Comparison of ENCODE assay signal across 1 cellular context in the genomic region with DNA sequence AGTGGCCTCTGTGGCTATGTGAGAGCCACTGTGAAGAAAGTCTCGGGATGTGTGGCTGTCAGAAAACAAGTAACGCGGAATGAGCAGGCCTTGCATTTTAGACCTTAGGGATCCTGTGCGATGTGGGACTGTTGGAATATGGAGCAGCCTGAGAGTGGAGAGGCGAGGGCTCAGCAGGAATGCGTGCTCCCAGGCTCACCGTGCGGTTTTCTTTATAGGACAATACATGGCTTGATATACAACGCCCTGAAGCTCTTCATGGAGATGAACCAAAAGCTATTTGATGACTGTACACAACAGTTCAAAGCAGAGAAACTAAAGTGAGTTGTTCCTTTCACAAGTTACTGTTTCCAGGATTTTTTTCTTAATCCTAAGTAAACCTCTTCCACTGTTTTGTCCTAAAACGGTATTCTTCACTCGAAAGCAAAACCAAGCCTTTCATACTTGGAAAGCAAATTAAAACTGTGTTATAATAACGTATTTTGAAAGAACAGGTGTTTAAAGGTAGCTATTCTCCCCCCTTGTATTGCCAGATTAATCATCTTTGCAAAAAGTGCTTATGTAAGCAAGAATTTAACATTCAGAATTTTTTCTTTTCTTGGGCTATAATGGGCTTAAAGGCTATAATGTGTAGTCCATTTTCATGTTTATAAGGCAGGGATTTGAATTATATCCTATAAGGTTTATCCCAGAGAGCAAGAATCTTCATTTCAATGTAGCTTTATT.
TF ChIP-seq lines count a peak whose summit lies in the region.

No MANE protein-coding gene starts in this region.

TF ChIP-seq in K562, 482 proteins besides CTCF, POLR2A, EP300 and RAD21:
- peak; percentile 73 for TF ChIP-seq C11orf30 (IDR thresholded peaks at IDR 0.05; ENCODE audit: low read depth)
- no peak for TF ChIP-seq POLR2B (IDR thresholded peaks at IDR 0.05; ENCODE audit: low read depth, partially characterized antibody)
- TF ChIP-seq, protein P1, sequence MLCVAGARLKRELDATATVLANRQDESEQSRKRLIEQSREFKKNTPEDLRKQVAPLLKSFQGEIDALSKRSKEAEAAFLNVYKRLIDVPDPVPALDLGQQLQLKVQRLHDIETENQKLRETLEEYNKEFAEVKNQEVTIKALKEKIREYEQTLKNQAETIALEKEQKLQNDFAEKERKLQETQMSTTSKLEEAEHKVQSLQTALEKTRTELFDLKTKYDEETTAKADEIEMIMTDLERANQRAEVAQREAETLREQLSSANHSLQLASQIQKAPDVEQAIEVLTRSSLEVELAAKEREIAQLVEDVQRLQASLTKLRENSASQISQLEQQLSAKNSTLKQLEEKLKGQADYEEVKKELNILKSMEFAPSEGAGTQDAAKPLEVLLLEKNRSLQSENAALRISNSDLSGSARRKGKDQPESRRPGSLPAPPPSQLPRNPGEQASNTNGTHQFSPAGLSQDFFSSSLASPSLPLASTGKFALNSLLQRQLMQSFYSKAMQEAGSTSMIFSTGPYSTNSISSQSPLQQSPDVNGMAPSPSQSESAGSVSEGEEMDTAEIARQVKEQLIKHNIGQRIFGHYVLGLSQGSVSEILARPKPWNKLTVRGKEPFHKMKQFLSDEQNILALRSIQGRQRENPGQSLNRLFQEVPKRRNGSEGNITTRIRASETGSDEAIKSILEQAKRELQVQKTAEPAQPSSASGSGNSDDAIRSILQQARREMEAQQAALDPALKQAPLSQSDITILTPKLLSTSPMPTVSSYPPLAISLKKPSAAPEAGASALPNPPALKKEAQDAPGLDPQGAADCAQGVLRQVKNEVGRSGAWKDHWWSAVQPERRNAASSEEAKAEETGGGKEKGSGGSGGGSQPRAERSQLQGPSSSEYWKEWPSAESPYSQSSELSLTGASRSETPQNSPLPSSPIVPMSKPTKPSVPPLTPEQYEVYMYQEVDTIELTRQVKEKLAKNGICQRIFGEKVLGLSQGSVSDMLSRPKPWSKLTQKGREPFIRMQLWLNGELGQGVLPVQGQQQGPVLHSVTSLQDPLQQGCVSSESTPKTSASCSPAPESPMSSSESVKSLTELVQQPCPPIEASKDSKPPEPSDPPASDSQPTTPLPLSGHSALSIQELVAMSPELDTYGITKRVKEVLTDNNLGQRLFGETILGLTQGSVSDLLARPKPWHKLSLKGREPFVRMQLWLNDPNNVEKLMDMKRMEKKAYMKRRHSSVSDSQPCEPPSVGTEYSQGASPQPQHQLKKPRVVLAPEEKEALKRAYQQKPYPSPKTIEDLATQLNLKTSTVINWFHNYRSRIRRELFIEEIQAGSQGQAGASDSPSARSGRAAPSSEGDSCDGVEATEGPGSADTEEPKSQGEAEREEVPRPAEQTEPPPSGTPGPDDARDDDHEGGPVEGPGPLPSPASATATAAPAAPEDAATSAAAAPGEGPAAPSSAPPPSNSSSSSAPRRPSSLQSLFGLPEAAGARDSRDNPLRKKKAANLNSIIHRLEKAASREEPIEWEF (CRISPR knock-in tag; IDR thresholded peaks at IDR 0.05), result no peak
- no peak for TF ChIP-seq ZBTB8A (IDR thresholded peaks at IDR 0.05; ENCODE audit: partially characterized antibody)
- TF ChIP-seq MAFF (IDR thresholded peaks at IDR 0.05; ENCODE audit: low read length), result peak; percentile 87
- TF ChIP-seq ZNF589 (CRISPR knock-in tag; IDR thresholded peaks at IDR 0.05; ENCODE audit: low read depth), result no peak
- TF ChIP-seq MCM2 (IDR thresholded peaks at IDR 0.05; ENCODE audit: low read depth), result no peak
- no peak for TF ChIP-seq GTF2A2 (tag; IDR thresholded peaks at IDR 0.05)
- TF ChIP-seq MAFK (IDR thresholded peaks at IDR 0.05; ENCODE audit: low read length), result peak; percentile 92
- no peak for TF ChIP-seq MBD2 (IDR thresholded peaks at IDR 0.05; ENCODE audit: borderline replicate concordance, low read depth)
- TF ChIP-seq, protein P2, sequence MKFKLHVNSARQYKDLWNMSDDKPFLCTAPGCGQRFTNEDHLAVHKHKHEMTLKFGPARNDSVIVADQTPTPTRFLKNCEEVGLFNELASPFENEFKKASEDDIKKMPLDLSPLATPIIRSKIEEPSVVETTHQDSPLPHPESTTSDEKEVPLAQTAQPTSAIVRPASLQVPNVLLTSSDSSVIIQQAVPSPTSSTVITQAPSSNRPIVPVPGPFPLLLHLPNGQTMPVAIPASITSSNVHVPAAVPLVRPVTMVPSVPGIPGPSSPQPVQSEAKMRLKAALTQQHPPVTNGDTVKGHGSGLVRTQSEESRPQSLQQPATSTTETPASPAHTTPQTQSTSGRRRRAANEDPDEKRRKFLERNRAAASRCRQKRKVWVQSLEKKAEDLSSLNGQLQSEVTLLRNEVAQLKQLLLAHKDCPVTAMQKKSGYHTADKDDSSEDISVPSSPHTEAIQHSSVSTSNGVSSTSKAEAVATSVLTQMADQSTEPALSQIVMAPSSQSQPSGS (CRISPR knock-in tag; IDR thresholded peaks at IDR 0.05), result no peak
- peak; percentile 86 for TF ChIP-seq ZNF316 (IDR thresholded peaks at IDR 0.05)
- TF ChIP-seq HSF4 (CRISPR knock-in tag; IDR thresholded peaks at IDR 0.05; ENCODE audit: borderline replicate concordance), result no peak
- TF ChIP-seq POLR2H (tag; IDR thresholded peaks at IDR 0.05; ENCODE audit: low read depth), result no peak
- TF ChIP-seq, protein P3, sequence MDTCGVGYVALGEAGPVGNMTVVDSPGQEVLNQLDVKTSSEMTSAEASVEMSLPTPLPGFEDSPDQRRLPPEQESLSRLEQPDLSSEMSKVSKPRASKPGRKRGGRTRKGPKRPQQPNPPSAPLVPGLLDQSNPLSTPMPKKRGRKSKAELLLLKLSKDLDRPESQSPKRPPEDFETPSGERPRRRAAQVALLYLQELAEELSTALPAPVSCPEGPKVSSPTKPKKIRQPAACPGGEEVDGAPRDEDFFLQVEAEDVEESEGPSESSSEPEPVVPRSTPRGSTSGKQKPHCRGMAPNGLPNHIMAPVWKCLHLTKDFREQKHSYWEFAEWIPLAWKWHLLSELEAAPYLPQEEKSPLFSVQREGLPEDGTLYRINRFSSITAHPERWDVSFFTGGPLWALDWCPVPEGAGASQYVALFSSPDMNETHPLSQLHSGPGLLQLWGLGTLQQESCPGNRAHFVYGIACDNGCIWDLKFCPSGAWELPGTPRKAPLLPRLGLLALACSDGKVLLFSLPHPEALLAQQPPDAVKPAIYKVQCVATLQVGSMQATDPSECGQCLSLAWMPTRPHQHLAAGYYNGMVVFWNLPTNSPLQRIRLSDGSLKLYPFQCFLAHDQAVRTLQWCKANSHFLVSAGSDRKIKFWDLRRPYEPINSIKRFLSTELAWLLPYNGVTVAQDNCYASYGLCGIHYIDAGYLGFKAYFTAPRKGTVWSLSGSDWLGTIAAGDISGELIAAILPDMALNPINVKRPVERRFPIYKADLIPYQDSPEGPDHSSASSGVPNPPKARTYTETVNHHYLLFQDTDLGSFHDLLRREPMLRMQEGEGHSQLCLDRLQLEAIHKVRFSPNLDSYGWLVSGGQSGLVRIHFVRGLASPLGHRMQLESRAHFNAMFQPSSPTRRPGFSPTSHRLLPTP (IDR thresholded peaks at IDR 0.05; ENCODE audit: borderline replicate concordance, extremely low read depth, insufficient read length), result no peak
- no peak for TF ChIP-seq FOXA3 (CRISPR knock-in tag; conservative IDR thresholded peaks at IDR 0.05 in 1 of 2, IDR thresholded peaks at IDR 0.05 in 1 of 2)
- no peak for TF ChIP-seq ZKSCAN3 (CRISPR knock-in tag; IDR thresholded peaks at IDR 0.05)
- TF ChIP-seq, protein P4, sequence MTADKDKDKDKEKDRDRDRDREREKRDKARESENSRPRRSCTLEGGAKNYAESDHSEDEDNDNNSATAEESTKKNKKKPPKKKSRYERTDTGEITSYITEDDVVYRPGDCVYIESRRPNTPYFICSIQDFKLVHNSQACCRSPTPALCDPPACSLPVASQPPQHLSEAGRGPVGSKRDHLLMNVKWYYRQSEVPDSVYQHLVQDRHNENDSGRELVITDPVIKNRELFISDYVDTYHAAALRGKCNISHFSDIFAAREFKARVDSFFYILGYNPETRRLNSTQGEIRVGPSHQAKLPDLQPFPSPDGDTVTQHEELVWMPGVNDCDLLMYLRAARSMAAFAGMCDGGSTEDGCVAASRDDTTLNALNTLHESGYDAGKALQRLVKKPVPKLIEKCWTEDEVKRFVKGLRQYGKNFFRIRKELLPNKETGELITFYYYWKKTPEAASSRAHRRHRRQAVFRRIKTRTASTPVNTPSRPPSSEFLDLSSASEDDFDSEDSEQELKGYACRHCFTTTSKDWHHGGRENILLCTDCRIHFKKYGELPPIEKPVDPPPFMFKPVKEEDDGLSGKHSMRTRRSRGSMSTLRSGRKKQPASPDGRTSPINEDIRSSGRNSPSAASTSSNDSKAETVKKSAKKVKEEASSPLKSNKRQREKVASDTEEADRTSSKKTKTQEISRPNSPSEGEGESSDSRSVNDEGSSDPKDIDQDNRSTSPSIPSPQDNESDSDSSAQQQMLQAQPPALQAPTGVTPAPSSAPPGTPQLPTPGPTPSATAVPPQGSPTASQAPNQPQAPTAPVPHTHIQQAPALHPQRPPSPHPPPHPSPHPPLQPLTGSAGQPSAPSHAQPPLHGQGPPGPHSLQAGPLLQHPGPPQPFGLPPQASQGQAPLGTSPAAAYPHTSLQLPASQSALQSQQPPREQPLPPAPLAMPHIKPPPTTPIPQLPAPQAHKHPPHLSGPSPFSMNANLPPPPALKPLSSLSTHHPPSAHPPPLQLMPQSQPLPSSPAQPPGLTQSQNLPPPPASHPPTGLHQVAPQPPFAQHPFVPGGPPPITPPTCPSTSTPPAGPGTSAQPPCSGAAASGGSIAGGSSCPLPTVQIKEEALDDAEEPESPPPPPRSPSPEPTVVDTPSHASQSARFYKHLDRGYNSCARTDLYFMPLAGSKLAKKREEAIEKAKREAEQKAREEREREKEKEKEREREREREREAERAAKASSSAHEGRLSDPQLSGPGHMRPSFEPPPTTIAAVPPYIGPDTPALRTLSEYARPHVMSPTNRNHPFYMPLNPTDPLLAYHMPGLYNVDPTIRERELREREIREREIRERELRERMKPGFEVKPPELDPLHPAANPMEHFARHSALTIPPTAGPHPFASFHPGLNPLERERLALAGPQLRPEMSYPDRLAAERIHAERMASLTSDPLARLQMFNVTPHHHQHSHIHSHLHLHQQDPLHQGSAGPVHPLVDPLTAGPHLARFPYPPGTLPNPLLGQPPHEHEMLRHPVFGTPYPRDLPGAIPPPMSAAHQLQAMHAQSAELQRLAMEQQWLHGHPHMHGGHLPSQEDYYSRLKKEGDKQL (CRISPR knock-in tag; IDR thresholded peaks at IDR 0.05; ENCODE audit: borderline replicate concordance), result no peak
- no peak for TF ChIP-seq PRPF4 (IDR thresholded peaks at IDR 0.05; ENCODE audit: insufficient read depth, low read depth, low read length, poor library complexity, severe bottlenecking)
- TF ChIP-seq, protein P5, sequence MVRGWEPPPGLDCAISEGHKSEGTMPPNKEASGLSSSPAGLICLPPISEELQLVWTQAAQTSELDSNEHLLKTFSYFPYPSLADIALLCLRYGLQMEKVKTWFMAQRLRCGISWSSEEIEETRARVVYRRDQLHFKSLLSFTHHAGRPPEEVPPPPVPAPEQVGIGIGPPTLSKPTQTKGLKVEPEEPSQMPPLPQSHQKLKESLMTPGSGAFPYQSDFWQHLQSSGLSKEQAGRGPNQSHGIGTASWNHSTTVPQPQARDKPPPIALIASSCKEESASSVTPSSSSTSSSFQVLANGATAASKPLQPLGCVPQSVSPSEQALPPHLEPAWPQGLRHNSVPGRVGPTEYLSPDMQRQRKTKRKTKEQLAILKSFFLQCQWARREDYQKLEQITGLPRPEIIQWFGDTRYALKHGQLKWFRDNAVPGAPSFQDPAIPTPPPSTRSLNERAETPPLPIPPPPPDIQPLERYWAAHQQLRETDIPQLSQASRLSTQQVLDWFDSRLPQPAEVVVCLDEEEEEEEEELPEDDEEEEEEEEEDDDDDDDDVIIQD (CRISPR knock-in tag; IDR thresholded peaks at IDR 0.05), result no peak
- no peak for TF ChIP-seq SETDB1 (IDR thresholded peaks at IDR 0.05; ENCODE audit: low read length)
- TF ChIP-seq BRCA1 (IDR thresholded peaks at IDR 0.05), result no peak
- no peak for TF ChIP-seq BRCA1 (CRISPR knock-in tag; IDR thresholded peaks at IDR 0.05)
- peak; percentile 72 for TF ChIP-seq MAFG (tag; conservative IDR thresholded peaks at IDR 0.05)
